25 cellular contexts compared by ENCODE assay signal in the genomic region with DNA sequence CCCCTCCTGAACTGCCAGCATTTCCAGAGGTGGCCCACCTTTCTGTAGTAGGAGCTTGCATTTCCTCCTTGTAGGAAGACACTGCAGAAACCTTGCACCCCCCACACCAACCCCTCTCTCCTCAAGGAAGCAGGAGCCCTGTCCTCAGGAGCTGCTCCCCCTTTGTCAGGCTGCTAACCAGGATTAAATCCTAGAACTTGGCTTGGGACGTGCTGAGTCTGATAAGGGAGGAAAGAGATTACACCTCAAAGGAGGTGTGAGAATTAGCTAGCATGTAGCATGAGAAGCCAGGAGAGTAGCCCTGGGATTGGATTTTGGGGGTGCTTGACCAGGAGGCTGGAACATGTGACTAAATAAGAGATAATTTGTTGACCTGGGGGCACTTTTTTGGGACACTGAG.
A peak's percentile ranks its signal among the peaks of the same experiment; 100 is the strongest.
DNase-seq lines count a peak whose midpoint lies in the region; TF ChIP-seq lines count a peak whose summit lies in the region.
"Had no signal": no experiment of that assay in that cellular context is flagged by ENCODE, and none has a peak within 500 bp of the region (broad histone marks: within the 10 kb centered on the region; RNA-seq: fewer than 3 reads in every experiment).

No MANE protein-coding gene starts in this region.

- no peaks in the 10 kb centered on the region for H3K36me3 ChIP-seq in endodermal cell (ENCODE audit: control insufficient read depth, insufficient read depth, low read length)
- no peaks in the 10 kb centered on the region for H3K36me3 ChIP-seq in mammary epithelial cell (ENCODE audit: insufficient read depth, low read length)
- H3K36me3 ChIP-seq: BE2C, BLaER1 had no signal

- H3K9me3 ChIP-seq in endodermal cell (ENCODE audit: control insufficient read depth, low read length) = peaks cover 6% of the 10 kb centered on the region
- H3K9me3 ChIP-seq in mammary epithelial cell (replicated peaks; ENCODE audit: insufficient read depth, low read length) = no peaks in the 10 kb centered on the region
- H3K9me3 ChIP-seq: BE2C, BLaER1 had no signal

- H3K27ac Mint-ChIP-seq in endodermal cell (peak overlapping the region; percentile 59), osteocyte (ENCODE audit: unreplicated experiment) (no peak overlapping the region)
- no peak overlapping the region for H3K27ac Mint-ChIP-seq in activated T-helper 1 cell treated with anti-CD3 and anti-CD28 coated beads, Interleukin-12 subunit alpha, Interleukin-12 subunit beta, Interleukin-2, Interleukin-4 antibody, amounts not matched to agents 30 ng/mL and 10 ng/mL and 1 ng/mL, durations not matched to agents 14 hours and 24 hours and 36 hours
- H3K27ac Mint-ChIP-seq: CD14-positive monocyte; CD4-positive, CD25-positive, alpha-beta regulatory T cell; CD8-positive, alpha-beta memory T cell had no signal

- CTCF ChIA-PET in mammary epithelial cell (lab: Charles Lee; ENCODE audit: low non-redundant PET) = no interaction called here

- in situ Hi-C loops in mammary epithelial cell (cut with MboI; ENCODE audit: low sequenced_read_pairs in 2 of 2) = no loop called here

- H3K27me3 Mint-ChIP-seq in endodermal cell (ENCODE audit: insufficient read depth) (peaks cover 23% of the 10 kb centered on the region), osteocyte (ENCODE audit: unreplicated experiment) (peaks cover 50% of the 10 kb centered on the region)
- H3K27me3 Mint-ChIP-seq in activated T-helper 1 cell treated with anti-CD3 and anti-CD28 coated beads, Interleukin-12 subunit alpha, Interleukin-12 subunit beta, Interleukin-2, Interleukin-4 antibody, amounts not matched to agents 30 ng/mL and 10 ng/mL and 1 ng/mL, durations not matched to agents 14 hours and 24 hours and 36 hours (ENCODE audit: insufficient read depth) = peaks cover 8% of the 10 kb centered on the region

- intact Hi-C loops in activated T-helper 1 cell treated with anti-CD3 and anti-CD28 coated beads, Interleukin-12 subunit alpha, Interleukin-12 subunit beta, Interleukin-2, Interleukin-4 antibody, amounts not matched to agents 30 ng/mL and 10 ng/mL and 1 ng/mL, durations not matched to agents 14 hours and 24 hours and 36 hours (cut with micrococcal nuclease) = no loop called here
- intact Hi-C loops in mammary epithelial cell (cut with micrococcal nuclease) = no loop called here

- dilution Hi-C loops in mammary epithelial cell (cut with HindIII; ENCODE audit: low sequenced_read_pairs) = no loop called here

- H3K4me1 ChIP-seq in endodermal cell (ENCODE audit: control insufficient read depth, insufficient read depth, low read length) (peaks cover 3% of the 10 kb centered on the region), mammary epithelial cell (ENCODE audit: insufficient read depth, low read length) (no peaks in the 10 kb centered on the region)
- H3K4me1 ChIP-seq: BE2C, BLaER1 had no signal

- TF ChIP-seq CTCF in endodermal cell (conservative IDR thresholded peaks at IDR 0.05) (no peak), osteocyte (IDR thresholded peaks at IDR 0.05) (no peak), mammary epithelial cell (conservative IDR thresholded peaks at IDR 0.05 in 1 of 2, IDR thresholded peaks at IDR 0.05 in 1 of 2; ENCODE audit: extremely low read depth in 1 of 2, insufficient read depth in 1 of 2, low read depth in 1 of 2, low read length in 2 of 2) (no peak)

- H3K4me1 Mint-ChIP-seq in endodermal cell (peaks cover 17% of the 10 kb centered on the region), osteocyte (ENCODE audit: unreplicated experiment) (peaks cover 13% of the 10 kb centered on the region)
- no peaks in the 10 kb centered on the region for H3K4me1 Mint-ChIP-seq in activated T-helper 1 cell treated with anti-CD3 and anti-CD28 coated beads, Interleukin-12 subunit alpha, Interleukin-12 subunit beta, Interleukin-2, Interleukin-4 antibody, amounts not matched to agents 30 ng/mL and 10 ng/mL and 1 ng/mL, durations not matched to agents 14 hours and 24 hours and 36 hours (ENCODE audit: low read depth)
- H3K4me1 Mint-ChIP-seq: CD8-positive, alpha-beta memory T cell had no signal

- peak; percentile 71 for DNase-seq in endodermal cell
- peak; percentile 20 for DNase-seq in mesenteric fat pad (ENCODE audit: low spot score)
- DNase-seq in osteocyte (ENCODE audit: extremely low spot score, unreplicated experiment) = peak; percentile 23
- no peak for DNase-seq in activated T-helper 1 cell treated with anti-CD3 and anti-CD28 coated beads, Interleukin-12 subunit alpha, Interleukin-12 subunit beta, Interleukin-2, Interleukin-4 antibody, amounts not matched to agents 30 ng/mL and 10 ng/mL and 1 ng/mL, durations not matched to agents 14 hours and 24 hours and 36 hours (ENCODE audit: low spot score)
- DNase-seq in activated T-cell treated with anti-CD3 and anti-CD28 coated beads, Interleukin-2, amount 50 U/mL, for 48 hours = no peak
- DNase-seq in foreskin melanocyte = no peak
- DNase-seq in mammary epithelial cell = no peak
- DNase-seq: 8988T; ACHN; BE2C; C1 segment of cervical spinal cord; CD4-positive, alpha-beta memory T cell; CD4-positive, CD25-positive, alpha-beta regulatory T cell; CD8-positive, alpha-beta memory T cell; COR-L47; DMS 273 treated with DMSO at 0.1 percent for 48 hours; DMS153; DMS53; DMS79; DND-41; EL; GDM1 had no signal

- H3K36me3 Mint-ChIP-seq in endodermal cell (ENCODE audit: low read depth) = no peaks in the 10 kb centered on the region
- no peaks in the 10 kb centered on the region for H3K36me3 Mint-ChIP-seq in osteocyte (ENCODE audit: unreplicated experiment)
- no peaks in the 10 kb centered on the region for H3K36me3 Mint-ChIP-seq in activated T-helper 1 cell treated with anti-CD3 and anti-CD28 coated beads, Interleukin-12 subunit alpha, Interleukin-12 subunit beta, Interleukin-2, Interleukin-4 antibody, amounts not matched to agents 30 ng/mL and 10 ng/mL and 1 ng/mL, durations not matched to agents 14 hours and 24 hours and 36 hours (ENCODE audit: low read depth)
- H3K36me3 Mint-ChIP-seq: CD14-positive monocyte; CD4-positive, alpha-beta memory T cell; CD4-positive, CD25-positive, alpha-beta regulatory T cell; CD8-positive, alpha-beta memory T cell had no signal

- H3K9ac ChIP-seq in endodermal cell (ENCODE audit: extremely low read depth, low read length, poor library complexity, severe bottlenecking) (peak overlapping the region; percentile 7), mammary epithelial cell (ENCODE audit: insufficient read depth, low read length) (no peak overlapping the region)
- H3K9ac ChIP-seq: BLaER1 had no signal

- no peak overlapping the region for H3K4me2 ChIP-seq in mammary epithelial cell (ENCODE audit: insufficient read depth, low read depth, low read length)
- H3K4me2 ChIP-seq: BLaER1 had no signal

- no peak overlapping the region for H2AFZ ChIP-seq in mammary epithelial cell (ENCODE audit: low read depth, low read length)

- no peaks in the 10 kb centered on the region for H3K79me2 ChIP-seq in mammary epithelial cell (ENCODE audit: insufficient read depth, low read length)

- H3K4me3 Mint-ChIP-seq in endodermal cell = no peak overlapping the region
- H3K4me3 Mint-ChIP-seq in osteocyte (ENCODE audit: unreplicated experiment) = no peak overlapping the region
- H3K4me3 Mint-ChIP-seq in activated T-helper 1 cell treated with anti-CD3 and anti-CD28 coated beads, Interleukin-12 subunit alpha, Interleukin-12 subunit beta, Interleukin-2, Interleukin-4 antibody, amounts not matched to agents 30 ng/mL and 10 ng/mL and 1 ng/mL, durations not matched to agents 14 hours and 24 hours and 36 hours = no peak overlapping the region
- H3K4me3 Mint-ChIP-seq: CD4-positive, alpha-beta memory T cell; CD4-positive, CD25-positive, alpha-beta regulatory T cell; CD8-positive, alpha-beta memory T cell had no signal

- H3K9me3 Mint-ChIP-seq in endodermal cell (no peaks in the 10 kb centered on the region), osteocyte (ENCODE audit: unreplicated experiment) (no peaks in the 10 kb centered on the region)
- no peaks in the 10 kb centered on the region for H3K9me3 Mint-ChIP-seq in activated T-helper 1 cell treated with anti-CD3 and anti-CD28 coated beads, Interleukin-12 subunit alpha, Interleukin-12 subunit beta, Interleukin-2, Interleukin-4 antibody, amounts not matched to agents 30 ng/mL and 10 ng/mL and 1 ng/mL, durations not matched to agents 14 hours and 24 hours and 36 hours

- peak overlapping the region; percentile 62 for H3K4me3 ChIP-seq in endodermal cell (ENCODE audit: low read length)
- no peak overlapping the region for H3K4me3 ChIP-seq in mammary epithelial cell (replicated peaks in 1 of 3; ENCODE audit: insufficient read depth in 1 of 3, low read depth in 2 of 3, low read length in 3 of 3)
- H3K4me3 ChIP-seq: BLaER1, GM12878 had no signal

- BruUV-seq in mammary epithelial cell (replicated peaks; lab: Mats Ljungman, UMichigan) = no TSS peak

- H3K27ac ChIP-seq in endodermal cell (ENCODE audit: low read depth, low read length) (no peak overlapping the region), mammary epithelial cell (ENCODE audit: insufficient read depth, low read depth, low read length) (no peak overlapping the region)
- H3K27ac ChIP-seq: BLaER1 had no signal

- H4K20me1 ChIP-seq in mammary epithelial cell (ENCODE audit: insufficient read depth, low read length) = no peaks in the 10 kb centered on the region
- H4K20me1 ChIP-seq: BLaER1 had no signal

- H3K27me3 ChIP-seq in endodermal cell (ENCODE audit: control insufficient read depth, insufficient read depth, low read length, poor library complexity, severe bottlenecking) (no peaks in the 10 kb centered on the region), mammary epithelial cell (ENCODE audit: insufficient read depth, low read length) (no peaks in the 10 kb centered on the region)
- H3K27me3 ChIP-seq: BE2C, BLaER1 had no signal

- 8 to 50% methylated on average over 1 of the region's 1 CpG for WGBS in endodermal cell (ENCODE audit: insufficient coverage in 1 of 2, insufficient read length in 1 of 2), 2 experiments
- WGBS in mammary epithelial cell (ENCODE audit: low coverage, missing lambda C conversion rate) = 50% methylated on average over 1 of the region's 1 CpG

Comparison
In these comparisons a context has a peak if more than half of its experiments do, and no peak if none do; other contexts are left out.
1. DNase-seq: peak in endodermal cell (single experiment), mesenteric fat pad (single experiment) and osteocyte (single experiment); none in activated T-helper 1 cell treated with anti-CD3 and anti-CD28 coated beads, Interleukin-12 subunit alpha, Interleukin-12 subunit beta, Interleukin-2, Interleukin-4 antibody, amounts not matched to agents 30 ng/mL and 10 ng/mL and 1 ng/mL, durations not matched to agents 14 hours and 24 hours and 36 hours (single experiment), activated T-cell treated with anti-CD3 and anti-CD28 coated beads, Interleukin-2, amount 50 U/mL, for 48 hours (0 of 2), foreskin melanocyte (single experiment) and mammary epithelial cell (single experiment).